In the genomic region with DNA sequence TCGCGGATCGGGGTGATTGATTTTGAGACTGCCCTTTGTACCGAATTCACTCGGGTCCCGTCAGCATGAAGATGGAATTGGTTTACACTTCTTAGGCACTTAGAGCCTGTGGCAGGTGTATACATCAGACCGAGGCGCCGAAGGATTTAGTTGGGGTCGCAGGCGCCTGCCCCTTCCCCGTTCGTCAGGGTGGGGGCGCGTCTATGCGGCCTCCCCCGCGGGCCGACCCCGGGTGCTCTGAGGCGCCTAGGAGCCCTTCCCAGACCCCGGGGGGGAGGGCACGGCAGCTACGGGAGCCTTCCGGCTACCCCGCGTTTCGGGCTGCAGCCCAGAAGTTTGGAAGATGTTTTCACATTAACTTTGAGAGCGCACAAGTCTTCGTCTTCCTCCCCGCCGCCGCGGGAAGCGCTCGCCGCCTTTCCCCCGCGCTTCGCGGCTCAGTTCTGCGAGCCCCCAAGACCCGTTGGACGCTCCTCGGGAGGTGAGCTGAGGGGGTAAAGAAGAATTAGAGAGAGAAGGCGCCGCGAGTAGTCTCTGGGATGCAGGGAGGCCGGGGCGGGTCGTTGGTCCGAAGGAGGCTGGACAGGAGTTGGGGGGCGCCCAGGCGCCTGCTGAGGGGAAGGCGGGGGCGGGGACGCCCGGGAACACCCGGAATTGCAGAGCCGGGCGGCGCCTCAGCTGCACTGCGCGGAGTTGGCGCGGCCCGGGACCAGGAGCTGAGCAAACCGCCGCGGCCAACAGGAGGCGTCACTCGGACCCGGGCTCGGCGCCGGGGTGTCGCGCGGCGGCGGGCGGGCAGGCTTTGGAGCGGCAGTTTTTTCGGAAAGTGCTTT, we compare ENCODE assay signal across 8 cellular contexts. TPM values are rescaled to one million over a fixed set of nuclear protein-coding genes. Genes with fewer than 3 reads are reported as not detected.
DNase-seq lines count a peak whose midpoint lies in the region; ATAC-seq and TF ChIP-seq lines count a peak whose summit lies in the region.

No MANE protein-coding gene starts in this region.

- peak overlapping the region; percentile 96 for H3K27ac ChIP-seq in upper lobe of right lung

- intact Hi-C loops in head of caudate nucleus (cut with DNase I) = loop anchor here (2.0 to 5.0 kb wide), 5 partner anchors 120 to 462 kb away; a partner anchor contains a TSS
- intact Hi-C loops in upper lobe of right lung (cut with DNase I) = loop anchor here (10.0 kb wide), 2 partner anchors 410 to 460 kb away; no protein-coding TSS in a partner anchor

- peaks cover 35 to 38% of the 10 kb centered on the region in 2 donors for H3K36me3 Mint-ChIP-seq in activated naive CD4-positive, alpha-beta T cell treated with anti-CD3 and anti-CD28 coated beads, Interleukin-2, amount 50 U/mL, for 72 hours

- ATAC-seq in activated naive CD4-positive, alpha-beta T cell treated with anti-CD3 and anti-CD28 coated beads, Interleukin-2, amount 50 U/mL, for 72 hours = peak; percentile 9 to 29
- peak; percentile 48 for ATAC-seq in omental fat pad (ENCODE audit: low FRiP score)
- ATAC-seq in upper lobe of right lung = peak; percentile 35
- ATAC-seq in GM19467 (IDR thresholded peaks at IDR 0.05; ENCODE audit: unreplicated experiment) = no peak

- POLR2A ChIA-PET in BJ (lab: Charles Lee) = interaction anchor here (0.7 kb wide), 1 partner anchor 146 kb away, joined by 3 read pairs; no protein-coding TSS in a partner anchor

- H3K27me3 ChIP-seq in BJ (ENCODE audit: control insufficient read depth, insufficient read depth, low read length) (no peaks in the 10 kb centered on the region), upper lobe of right lung (no peaks in the 10 kb centered on the region)

- DNase-seq in BJ (ENCODE audit: low read depth) (no peak), HCEC 1CT (peak; percentile 66), SHP77 (lab: John Stamatoyannopoulos, UW) (peak; percentile 27 to 45), head of caudate nucleus (peak in 41 of 42 donors; percentile 13 to 76 (median 57)), omental fat pad (ENCODE audit: low spot score) (peak; percentile 25), upper lobe of right lung (peak; percentile 88)
- peak; percentile 51 to 71 for DNase-seq in activated naive CD4-positive, alpha-beta T cell treated with anti-CD3 and anti-CD28 coated beads, Interleukin-2, amount 50 U/mL, for 72 hours (ENCODE audit: low spot score in 2 of 2)

- H3K9me3 ChIP-seq in upper lobe of right lung = no peaks in the 10 kb centered on the region

- CTCF ChIA-PET in BJ (lab: Yijun Ruan, JAX) = interaction anchor here (0.6 to 7.3 kb wide), 35 partner anchors 8 to 523 kb away, joined by 3 to 54 read pairs (median 4); a partner anchor contains a TSS

- no peaks in the 10 kb centered on the region for H3K9me3 Mint-ChIP-seq in activated naive CD4-positive, alpha-beta T cell treated with anti-CD3 and anti-CD28 coated beads, Interleukin-2, amount 50 U/mL, for 72 hours

- H3K36me3 ChIP-seq in BJ (ENCODE audit: control insufficient read depth, insufficient read depth, low read length) (peaks cover 2% of the 10 kb centered on the region), upper lobe of right lung (peaks cover 17% of the 10 kb centered on the region)

- H3K4me3 ChIP-seq in BJ (ENCODE audit: low read depth, low read length) (peak overlapping the region; percentile 92), upper lobe of right lung (peak overlapping the region; percentile 88)

- peaks cover 43% of the 10 kb centered on the region for H3K4me1 ChIP-seq in upper lobe of right lung

- no peak; the same call in none of the 2 replicates for TF ChIP-seq CTCF in BJ (IDR thresholded peaks at IDR 0.05; ENCODE audit: insufficient read depth, low read depth, low read length)
- no peak for TF ChIP-seq CTCF in omental fat pad (IDR thresholded peaks at IDR 0.05)
- TF ChIP-seq CTCF in upper lobe of right lung (IDR thresholded peaks at IDR 0.05) = peak; percentile 44

- peak overlapping the region; percentile 87 to 94 for H3K27ac Mint-ChIP-seq in activated naive CD4-positive, alpha-beta T cell treated with anti-CD3 and anti-CD28 coated beads, Interleukin-2, amount 50 U/mL, for 72 hours

RNA-seq across cellular contexts. Expression of a gene that starts 0.7 kb away (rescaled TPM):
- polyA plus RNA-seq in BJ (2011; rRNA removed) = 23.0 and 30.9 TPM in 2 replicates
- polyA minus RNA-seq in BJ (2011; rRNA and poly(A)+ RNA removed) = 30.2 and 37.6 TPM in 2 replicates
- total RNA-seq in activated naive CD4-positive, alpha-beta T cell treated with anti-CD3 and anti-CD28 coated beads, Interleukin-2, amount 50 U/mL, for 72 hours = 100 to 1,000 TPM in 1 of 2 donors, 10 to 100 TPM in 1; 27.0 to 111 TPM
- total RNA-seq in omental fat pad (100 to 1,000 TPM in 2 of 4 donors, 10 to 100 TPM in 2; 27.7 to 287 (median 98.7) TPM), upper lobe of right lung (56.9 TPM)
